In genomic region chr14:95496690-95497241, GRCh38 we compare ENCODE assay signal across 1 cellular context.
TF ChIP-seq lines count a peak whose summit lies in the region.

No MANE protein-coding gene starts in this region.

TF ChIP-seq in HepG2, 621 proteins besides CTCF, POLR2A, EP300 and RAD21 (continued from another document):
- TF ChIP-seq HIC2 (CRISPR knock-in tag; IDR thresholded peaks at IDR 0.05; ENCODE audit: low read depth) (no peak), ZNF644 (CRISPR knock-in tag; IDR thresholded peaks at IDR 0.05; ENCODE audit: low read depth) (no peak), ZNF513 (CRISPR knock-in tag; conservative IDR thresholded peaks at IDR 0.05) (no peak), BCL6 (CRISPR knock-in tag; IDR thresholded peaks at IDR 0.05) (peak; percentile 86)
